Comparison of ENCODE assay signal across 29 cellular contexts in the genomic region with DNA sequence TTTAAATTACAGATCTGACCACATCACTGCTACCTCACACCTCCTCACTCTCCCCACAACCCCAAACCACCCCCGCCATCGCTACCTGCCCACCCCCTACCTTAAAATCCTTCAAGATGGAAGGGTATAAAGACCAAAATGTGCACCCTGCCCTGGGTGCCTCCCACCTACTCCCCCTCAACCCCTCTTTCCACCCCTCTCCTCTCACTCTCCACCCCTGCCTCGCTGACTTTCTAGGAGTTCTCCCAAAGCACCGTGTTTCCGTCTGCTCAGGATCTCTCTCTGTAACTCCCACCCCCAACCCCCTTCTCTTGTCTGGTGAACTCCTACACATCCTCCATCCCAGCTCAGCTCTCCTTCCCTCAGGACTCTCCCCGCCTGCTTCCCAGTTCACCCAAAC.
"Had no signal": no experiment of that assay in that cellular context is flagged by ENCODE, and none has a peak within 500 bp of the region (broad histone marks: within the 10 kb centered on the region; RNA-seq: fewer than 3 reads in every experiment).

No MANE protein-coding gene starts in this region.

- H3K9me3 ChIP-seq: adrenal gland, body of pancreas, esophagus muscularis mucosa, gastrocnemius medialis, heart left ventricle had no signal

- H3K36me3 ChIP-seq: adrenal gland, esophagus muscularis mucosa, gastrocnemius medialis, heart left ventricle, WERI-Rb-1 had no signal

- ATAC-seq: activated CD4-positive, CD25-positive, alpha-beta regulatory T cell treated with anti-CD3 and anti-CD28 coated beads, Interleukin-2, amount 50 U/mL, for 24 hours; activated CD8-positive, alpha-beta T cell treated with anti-CD3 and anti-CD28 coated beads for 36 hours; activated naive CD8-positive, alpha-beta T cell treated with anti-CD3 and anti-CD28 coated beads, Interleukin-2, amount 50 U/mL, for 24 hours; body of pancreas; effector memory CD8-positive, alpha-beta T cell; foreskin keratinocyte; gastrocnemius medialis; heart left ventricle had no signal

- H3K27me3 ChIP-seq: adrenal gland, body of pancreas had no signal

- H3K4me3 ChIP-seq: adrenal gland, body of pancreas, esophagus muscularis mucosa, gastrocnemius medialis, heart left ventricle had no signal

- H3K27ac ChIP-seq: adrenal gland, body of pancreas, esophagus muscularis mucosa, foreskin keratinocyte, gastrocnemius medialis, heart left ventricle, WERI-Rb-1 had no signal

- DNase-seq: activated B cell treated with CpG ODN at 0.5 μM for 24 hours; activated CD4-positive, alpha-beta T cell treated with anti-CD3 and anti-CD28 coated beads for 48 hours; activated CD4-positive, alpha-beta T cell treated with anti-CD3 and anti-CD28 coated beads, Interleukin-2, amount 50 U/mL, for 1 hour; activated CD4-positive, alpha-beta T cell treated with anti-CD3 and anti-CD28 coated beads, Interleukin-2, amount 50 U/mL, for 48 hours; activated CD8-positive, alpha-beta memory T cell treated with anti-CD3 and anti-CD28 coated beads for 24 hours; activated CD8-positive, alpha-beta T cell treated with anti-CD3 and anti-CD28 coated beads for 36 hours; activated effector memory CD4-positive, alpha-beta T cell treated with anti-CD3 and anti-CD28 coated beads, Interleukin-2, amount 50 U/mL, for 16 hours; activated naive CD4-positive, alpha-beta T cell treated with anti-CD3 and anti-CD28 coated beads for 36 hours; activated naive CD8-positive, alpha-beta T cell treated with anti-CD3 and anti-CD28 coated beads for 36 hours; activated naive CD8-positive, alpha-beta T cell treated with anti-CD3 and anti-CD28 coated beads, Interleukin-2, amount 50 U/mL, for 24 hours; activated T-cell treated with anti-CD3 and anti-CD28 coated beads, Interleukin-2, amount 50 U/mL, for 48 hours; adrenal gland; amygdala; aorta; body of pancreas; caudate nucleus; cortex of kidney; dermis blood vessel endothelial cell; effector CD4-positive, alpha-beta T cell; effector memory CD8-positive, alpha-beta T cell; erythroblast; foreskin keratinocyte; gastrocnemius medialis; glutamatergic neuron; heart left ventricle; T1000; WERI-Rb-1 had no signal

- H3K4me1 ChIP-seq: adrenal gland, body of pancreas, esophagus muscularis mucosa, foreskin keratinocyte, gastrocnemius medialis, heart left ventricle had no signal
